20 cellular contexts compared by ENCODE assay signal in genomic region chr5:137192293-137192743, GRCh38.
A peak's percentile ranks its signal among the peaks of the same experiment; 100 is the strongest.
DNase-seq lines count a peak whose midpoint lies in the region; ATAC-seq, FAIRE-seq and TF ChIP-seq lines count a peak whose summit lies in the region.
"Had no signal": no experiment of that assay in that cellular context is flagged by ENCODE, and none has a peak within 500 bp of the region (broad histone marks: within the 10 kb centered on the region; RNA-seq: fewer than 3 reads in every experiment).

No MANE protein-coding gene starts in this region.

- WGBS in adrenal gland, 4 donors, result 22 to 29% (median 24%) methylated on average over 3 of the region's 3 CpGs

- no peaks in the 10 kb centered on the region for H3K27me3 Mint-ChIP-seq in GM23338 (ENCODE audit: insufficient read depth, low read depth, poor library complexity)
- H3K27me3 Mint-ChIP-seq: activated CD4-positive, alpha-beta memory T cell treated with anti-CD3 and anti-CD28 coated beads for 36 hours had no signal

- H3K36me3 ChIP-seq in adrenal gland (replicated peaks in 1 of 2) (no peaks in the 10 kb centered on the region), keratinocyte (ENCODE audit: control insufficient read depth in 2 of 2, extremely low read depth in 1 of 2, insufficient read depth in 2 of 2, low read length in 2 of 2) (no peaks in the 10 kb centered on the region), GM23338 (ENCODE audit: insufficient read depth) (no peaks in the 10 kb centered on the region)
- H3K36me3 ChIP-seq: BLaER1 treated with 17β-estradiol and CSF1 and Interleukin-3, amounts not matched to agents 10 nM and 100 nM; heart left ventricle; transverse colon had no signal

- H3K36me3 Mint-ChIP-seq in GM23338 (ENCODE audit: low read depth), result no peaks in the 10 kb centered on the region; the same call in 2 of the 3 replicates
- H3K36me3 Mint-ChIP-seq: activated CD4-positive, alpha-beta memory T cell treated with anti-CD3 and anti-CD28 coated beads for 36 hours; brain had no signal

- no peaks in the 10 kb centered on the region; the same call in 2 of the 3 replicates for H3K4me1 Mint-ChIP-seq in GM23338
- H3K4me1 Mint-ChIP-seq: brain had no signal

- H3K4me1 ChIP-seq in adrenal gland (replicated peaks in 1 of 2) (peaks cover 0 to 7% of the 10 kb centered on the region in 2 donors), keratinocyte (ENCODE audit: control insufficient read depth, extremely low read depth, insufficient read depth, low read length) (peaks cover 9% of the 10 kb centered on the region), GM23338 (ENCODE audit: insufficient read depth) (no peaks in the 10 kb centered on the region)
- H3K4me1 ChIP-seq: BLaER1 treated with 17β-estradiol and CSF1 and Interleukin-3, amounts not matched to agents 10 nM and 100 nM; heart left ventricle; transverse colon had no signal

- H4K20me1 ChIP-seq in keratinocyte (ENCODE audit: control insufficient read depth, extremely low read depth, insufficient read depth, low read length), result no peaks in the 10 kb centered on the region
- H4K20me1 ChIP-seq in GM23338 (replicated peaks; ENCODE audit: insufficient read depth), result no peaks in the 10 kb centered on the region
- H4K20me1 ChIP-seq: BLaER1 treated with 17β-estradiol and CSF1 and Interleukin-3, amounts not matched to agents 10 nM and 100 nM had no signal

- H3K27ac Mint-ChIP-seq in GM23338, result no peak overlapping the region
- H3K27ac Mint-ChIP-seq: activated CD4-positive, alpha-beta memory T cell treated with anti-CD3 and anti-CD28 coated beads for 36 hours; activated T-helper 2 cell treated with anti-CD3 and anti-CD28 coated beads, Interferon-gamma antibody, Interleukin-2, Interleukin-4, amounts not matched to agents 10 μg/mL and 5 μg/mL and 100 μg/mL, durations not matched to agents 14 hours and 24 hours and 36 hours; brain had no signal

- H3K79me2 ChIP-seq in keratinocyte (ENCODE audit: control insufficient read depth, insufficient read depth, low read length) (no peaks in the 10 kb centered on the region), GM23338 (replicated peaks; ENCODE audit: insufficient read depth) (no peaks in the 10 kb centered on the region)

- H3K4me3 ChIP-seq in adrenal gland, result no peak overlapping the region
- no peak overlapping the region for H3K4me3 ChIP-seq in keratinocyte (ENCODE audit: control insufficient read depth in 2 of 3, extremely low read depth in 1 of 3, insufficient read depth in 2 of 3, low read depth in 1 of 3, low read length in 3 of 3)
- H3K4me3 ChIP-seq in GM23338, result no peak overlapping the region
- H3K4me3 ChIP-seq: BLaER1 treated with 17β-estradiol and CSF1 and Interleukin-3, amounts not matched to agents 10 nM and 100 nM; heart left ventricle; transverse colon had no signal

- TF ChIP-seq CTCF in adrenal gland (IDR thresholded peaks at IDR 0.05) (no peak), keratinocyte (optimal IDR thresholded peaks at IDR 0.05 in 1 of 3, IDR thresholded peaks at IDR 0.05 in 1 of 3, conservative IDR thresholded peaks at IDR 0.05 in 1 of 3; ENCODE audit: extremely low read depth in 1 of 3, insufficient read depth in 2 of 3, low read length in 3 of 3) (no peak), GM23338 (conservative IDR thresholded peaks at IDR 0.05; ENCODE audit: low read depth in 2 of 2) (no peak)

- H3K9ac ChIP-seq in keratinocyte (ENCODE audit: control insufficient read depth, extremely low read depth, insufficient read depth, low read length), result no peak overlapping the region
- H3K9ac ChIP-seq: BLaER1 treated with 17β-estradiol and CSF1 and Interleukin-3, amounts not matched to agents 10 nM and 100 nM; KMS-11 had no signal

- DNase-seq in AG20443 (ENCODE audit: low spot score), result peak; percentile 37
- DNase-seq in HT1080 (ENCODE audit: low read depth), result peak; percentile 69
- peak; percentile 38 to 71 (median 57) for DNase-seq in adrenal gland
- DNase-seq in keratinocyte (ENCODE audit: low read depth, low spot score), result no peak
- DNase-seq in putamen (ENCODE audit: low spot score), result no peak
- no peak for DNase-seq in left lobe of liver (ENCODE audit: low spot score)
- no peak for DNase-seq in hepatic stellate cell (ENCODE audit: low spot score)
- no peak for DNase-seq in GM23338 (ENCODE audit: low spot score)
- DNase-seq: activated CD4-positive, alpha-beta memory T cell treated with anti-CD3 and anti-CD28 coated beads for 36 hours; effector CD8-positive, alpha-beta T cell; heart left ventricle; left cardiac atrium; NCI-H2081; stimulated activated CD4-positive, alpha-beta T cell treated with anti-CD3 and anti-CD28 coated beads, Interleukin-2, amount 100 ng/mL, for 24 hours; stimulated activated CD8-positive, alpha-beta memory T cell treated with anti-CD3 and anti-CD28 coated beads, Interleukin-4, amount 100 ng/mL, for 48 hours; transverse colon had no signal

- H3K9me3 ChIP-seq in adrenal gland (replicated peaks in 1 of 3), result no peaks in the 10 kb centered on the region
- no peaks in the 10 kb centered on the region for H3K9me3 ChIP-seq in keratinocyte (ENCODE audit: control insufficient read depth, low read depth, low read length)
- H3K9me3 ChIP-seq: BLaER1 treated with 17β-estradiol and CSF1 and Interleukin-3, amounts not matched to agents 10 nM and 100 nM; heart left ventricle; transverse colon had no signal

- no peaks in the 10 kb centered on the region for H3K9me3 Mint-ChIP-seq in GM23338
- H3K9me3 Mint-ChIP-seq: activated CD4-positive, alpha-beta memory T cell treated with anti-CD3 and anti-CD28 coated beads for 36 hours; activated T-helper 2 cell treated with anti-CD3 and anti-CD28 coated beads, Interferon-gamma antibody, Interleukin-2, Interleukin-4, amounts not matched to agents 10 μg/mL and 5 μg/mL and 100 μg/mL, durations not matched to agents 14 hours and 24 hours and 36 hours; brain had no signal

- H3K4me3 Mint-ChIP-seq in GM23338, result no peak overlapping the region
- H3K4me3 Mint-ChIP-seq: activated CD4-positive, alpha-beta memory T cell treated with anti-CD3 and anti-CD28 coated beads for 36 hours; brain had no signal

- H3K9me1 ChIP-seq in keratinocyte (ENCODE audit: control insufficient read depth, extremely low read depth, insufficient read depth, low read length), result no peaks in the 10 kb centered on the region

- H3F3A ChIP-seq in GM23338 (replicated peaks; ENCODE audit: low read depth), result no peaks in the 10 kb centered on the region

- H3K27me3 ChIP-seq in adrenal gland, result no peaks in the 10 kb centered on the region
- no peaks in the 10 kb centered on the region for H3K27me3 ChIP-seq in keratinocyte (ENCODE audit: control insufficient read depth, extremely low read depth, insufficient read depth, low read length)
- H3K27me3 ChIP-seq in GM23338 (ENCODE audit: insufficient read depth), result no peaks in the 10 kb centered on the region
- H3K27me3 ChIP-seq: BLaER1 treated with 17β-estradiol and CSF1 and Interleukin-3, amounts not matched to agents 10 nM and 100 nM; heart left ventricle; transverse colon had no signal

- intact Hi-C loops in adrenal gland (cut with DNase I), result no loop called here

- no peak for TF ChIP-seq POLR2A in adrenal gland (IDR thresholded peaks at IDR 0.05)

- H3K27ac ChIP-seq in adrenal gland (peak overlapping the region in 1 of 5 donors; percentile 47), keratinocyte (ENCODE audit: control insufficient read depth, insufficient read depth, low read length) (no peak overlapping the region), GM23338 (ENCODE audit: low read depth) (no peak overlapping the region)
- H3K27ac ChIP-seq: BLaER1 treated with 17β-estradiol and CSF1 and Interleukin-3, amounts not matched to agents 10 nM and 100 nM; heart left ventricle; KMS-11; transverse colon had no signal

- FAIRE-seq in keratinocyte (lab: Jason Lieb, UNC), result peak; percentile 43

- H2AFZ ChIP-seq in keratinocyte (ENCODE audit: control insufficient read depth, low read length) (no peak overlapping the region), GM23338 (no peak overlapping the region)

- dilution Hi-C loops in keratinocyte (cut with MboI; ENCODE audit: extremely low pct_ligation_motif_present, low sequenced_read_pairs), result no loop called here

- H3K4me2 ChIP-seq in keratinocyte (ENCODE audit: control insufficient read depth, extremely low read depth, insufficient read depth, low read depth, low read length) (no peak overlapping the region), GM23338 (no peak overlapping the region)
- H3K4me2 ChIP-seq: BLaER1 treated with 17β-estradiol and CSF1 and Interleukin-3, amounts not matched to agents 10 nM and 100 nM; KMS-11 had no signal

- peaks cover 3% of the 10 kb centered on the region for H3K9me2 ChIP-seq in GM23338 (ENCODE audit: insufficient read depth)

- ATAC-seq in left lobe of liver (no peak), GM23338 (no peak)
- ATAC-seq: heart left ventricle, left cardiac atrium had no signal

TF ChIP-seq in GM23338, 12 proteins besides CTCF, POLR2A, EP300 and RAD21 (continues in another document):
- TF ChIP-seq STAT1 (IDR thresholded peaks at IDR 0.05; ENCODE audit: unreplicated experiment) (no peak), REST (IDR thresholded peaks at IDR 0.05; ENCODE audit: unreplicated experiment) (no peak), ZNF114 (CRISPR knock-in tag; IDR thresholded peaks at IDR 0.05) (no peak)

Comparison
In these comparisons a context has a peak if more than half of its experiments do, and no peak if none do; other contexts are left out.
1. DNase-seq: peak in AG20443 (single experiment), HT1080 (single experiment) and adrenal gland (7 of 7); none in keratinocyte (single experiment), putamen (single experiment), left lobe of liver (single experiment), hepatic stellate cell (single experiment) and GM23338 (single experiment).